In genomic region chr3:71303627-71304260, GRCh38 we compare ENCODE assay signal across 10 cellular contexts.
DNase-seq lines count a peak whose midpoint lies in the region; ATAC-seq, FAIRE-seq and TF ChIP-seq lines count a peak whose summit lies in the region.
"Had no signal": no experiment of that assay in that cellular context is flagged by ENCODE, and none has a peak within 500 bp of the region (broad histone marks: within the 10 kb centered on the region; RNA-seq: fewer than 3 reads in every experiment).

No MANE protein-coding gene starts in this region.

- CTCF ChIA-PET in WTC11 (lab: Charles Lee), result interaction anchor here (0.6 to 1.1 kb wide), 3 partner anchors 86 to 496 kb away, joined by 3 to 5 read pairs (median 3); no protein-coding TSS in a partner anchor

- H3K27ac Mint-ChIP-seq in GM23338 (peak overlapping the region; percentile 23; the same call in 1 of the 2 replicates), WTC11 (peak overlapping the region; percentile 3; the same call in 1 of the 2 replicates)
- no peak overlapping the region for H3K27ac Mint-ChIP-seq in effector memory CD8-positive, alpha-beta T cell

- H3F3A ChIP-seq in GM23338 (replicated peaks; ENCODE audit: low read depth), result no peaks in the 10 kb centered on the region; the same call in 1 of the 2 replicates

- no peaks in the 10 kb centered on the region for H3K9me3 ChIP-seq in esophagus squamous epithelium
- H3K9me3 ChIP-seq: adrenal gland had no signal

- H3K4me3 Mint-ChIP-seq in GM23338 (peak overlapping the region; percentile 87), WTC11 (peak overlapping the region; percentile 87)
- H3K4me3 Mint-ChIP-seq in effector memory CD8-positive, alpha-beta T cell, result no peak overlapping the region

- H3K36me3 Mint-ChIP-seq in GM23338 (ENCODE audit: low read depth), result peaks cover under 1% of the 10 kb centered on the region; the same call in 1 of the 3 replicates
- no peaks in the 10 kb centered on the region for H3K36me3 Mint-ChIP-seq in WTC11
- H3K36me3 Mint-ChIP-seq in effector memory CD8-positive, alpha-beta T cell (ENCODE audit: insufficient read depth), result no peaks in the 10 kb centered on the region

- no peak for ATAC-seq in GM23338
- no peak for ATAC-seq in WTC11
- ATAC-seq in effector memory CD8-positive, alpha-beta T cell (replicated peaks), result no peak

- H3K27me3 Mint-ChIP-seq in GM23338 (ENCODE audit: insufficient read depth, low read depth, poor library complexity) (peaks cover 1% of the 10 kb centered on the region), WTC11 (ENCODE audit: low read depth) (0 out of 2 replicates have a peak, but pooled peaks cover 3% of the 10 kb centered on the region)
- H3K27me3 Mint-ChIP-seq in effector memory CD8-positive, alpha-beta T cell, result no peaks in the 10 kb centered on the region

- intact Hi-C loops in esophagus squamous epithelium (cut with DNase I), result no loop called here

- peaks cover 8% of the 10 kb centered on the region; the same call in 1 of the 2 replicates for H3K27me3 ChIP-seq in GM23338 (ENCODE audit: insufficient read depth)
- no peaks in the 10 kb centered on the region for H3K27me3 ChIP-seq in esophagus squamous epithelium
- no peaks in the 10 kb centered on the region for H3K27me3 ChIP-seq in rectal smooth muscle tissue (ENCODE audit: control insufficient read depth, insufficient read depth, low read length)
- H3K27me3 ChIP-seq: adrenal gland had no signal

- H3K9me3 Mint-ChIP-seq in GM23338 (no peaks in the 10 kb centered on the region), WTC11 (no peaks in the 10 kb centered on the region)
- no peaks in the 10 kb centered on the region for H3K9me3 Mint-ChIP-seq in effector memory CD8-positive, alpha-beta T cell

- 45 to 57% methylated on average over 7 of the region's 7 CpGs for WGBS in esophagus squamous epithelium, 2 donors

- H3K9me2 ChIP-seq in GM23338 (ENCODE audit: insufficient read depth), result no peaks in the 10 kb centered on the region

- TF ChIP-seq CTCF in GM23338 (conservative IDR thresholded peaks at IDR 0.05; ENCODE audit: low read depth in 2 of 2) (no peak), WTC11 (IDR thresholded peaks at IDR 0.05) (no peak), esophagus squamous epithelium (IDR thresholded peaks at IDR 0.05) (no peak)

- H3K4me3 ChIP-seq in GM23338 (peak overlapping the region; percentile 68), esophagus squamous epithelium (peak overlapping the region in 1 of 4 donors; percentile 12), rectal smooth muscle tissue (ENCODE audit: low read length) (peak overlapping the region; percentile 10)
- H3K4me3 ChIP-seq: adrenal gland had no signal

- H3K4me1 Mint-ChIP-seq in GM23338, result peaks cover 76% of the 10 kb centered on the region
- peaks cover 89% of the 10 kb centered on the region for H3K4me1 Mint-ChIP-seq in WTC11
- H3K4me1 Mint-ChIP-seq in effector memory CD8-positive, alpha-beta T cell (ENCODE audit: low read depth in 2 of 2), result peaks cover 16 to 31% of the 10 kb centered on the region in 2 donors

- H2AFZ ChIP-seq in GM23338, result no peak overlapping the region

- H3K36me3 ChIP-seq in GM23338 (ENCODE audit: insufficient read depth), result no peaks in the 10 kb centered on the region
- no peaks in the 10 kb centered on the region for H3K36me3 ChIP-seq in esophagus squamous epithelium
- H3K36me3 ChIP-seq in rectal smooth muscle tissue (ENCODE audit: control insufficient read depth, insufficient read depth, low read length), result no peaks in the 10 kb centered on the region
- H3K36me3 ChIP-seq: adrenal gland had no signal

- H3K9ac ChIP-seq in rectal smooth muscle tissue (ENCODE audit: low read length), result no peak overlapping the region

- H3K79me2 ChIP-seq in GM23338 (replicated peaks; ENCODE audit: insufficient read depth), result peaks cover 43% of the 10 kb centered on the region

- peak overlapping the region; percentile 87 for H3K4me2 ChIP-seq in GM23338

- TF ChIP-seq POLR2A in esophagus squamous epithelium (IDR thresholded peaks at IDR 0.05) (no peak), GM12891 (IDR thresholded peaks at IDR 0.05; ENCODE audit: low read depth, low read length) (no peak)

- no peak for FAIRE-seq in GM12891 (lab: Jason Lieb, UNC)

- DNase-seq in GM23338 (ENCODE audit: low spot score), result peak; percentile 16
- DNase-seq in WTC11 (ENCODE audit: low spot score), result no peak
- no peak for DNase-seq in esophagus squamous epithelium (lab: John Stamatoyannopoulos, UW)
- DNase-seq in GM12891 (ENCODE audit: insufficient read length, low spot score), result no peak
- no peak for DNase-seq in effector memory CD8-positive, alpha-beta T cell
- DNase-seq in COLO829 (ENCODE audit: low spot score), result no peak
- DNase-seq: adrenal gland; NCI-H345; stimulated activated CD4-positive, alpha-beta T cell treated with anti-CD3 and anti-CD28 coated beads, Interleukin-2, amount 100 ng/mL, for 24 hours had no signal

- H3K4me1 ChIP-seq in GM23338 (ENCODE audit: insufficient read depth) (peaks cover 71% of the 10 kb centered on the region), esophagus squamous epithelium (peaks cover 2 to 24% (median 8%) of the 10 kb centered on the region in 3 donors), rectal smooth muscle tissue (ENCODE audit: control insufficient read depth, insufficient read depth, low read length) (peaks cover 17% of the 10 kb centered on the region)

- POLR2A ChIA-PET in WTC11 (lab: Charles Lee), result no interaction called here

- H3K27ac ChIP-seq in GM23338 (ENCODE audit: low read depth) (no peak overlapping the region), esophagus squamous epithelium (peak overlapping the region in 3 of 4 donors; percentile 63 to 69 (median 63)), rectal smooth muscle tissue (ENCODE audit: low read depth, low read length) (peak overlapping the region; percentile 84)
- H3K27ac ChIP-seq: adrenal gland had no signal

- H4K20me1 ChIP-seq in GM23338 (replicated peaks; ENCODE audit: insufficient read depth), result no peaks in the 10 kb centered on the region

TF ChIP-seq in GM23338, 12 proteins besides CTCF, POLR2A, EP300 and RAD21 (continues in another document):
- TF ChIP-seq STAT1 (IDR thresholded peaks at IDR 0.05; ENCODE audit: unreplicated experiment) (no peak), POLR2AphosphoS5 (IDR thresholded peaks at IDR 0.05; ENCODE audit: low read depth) (no peak), ETS1 (IDR thresholded peaks at IDR 0.05) (no peak)

TF ChIP-seq in WTC11, 78 proteins besides CTCF, POLR2A, EP300 and RAD21 (continues in another document):
- no peak for TF ChIP-seq ATF3 (CRISPR knock-in tag; conservative IDR thresholded peaks at IDR 0.05)
- no peak for TF ChIP-seq ELF4 (CRISPR knock-in tag; IDR thresholded peaks at IDR 0.05; ENCODE audit: low read depth)
- TF ChIP-seq USF1 (CRISPR knock-in tag; IDR thresholded peaks at IDR 0.05), result peak; percentile 43; the same call in 1 of the 2 replicates
- TF ChIP-seq ZSCAN18 (CRISPR knock-in tag; IDR thresholded peaks at IDR 0.05), result no peak
- no peak for TF ChIP-seq MXD4 (CRISPR knock-in tag; IDR thresholded peaks at IDR 0.05; ENCODE audit: borderline replicate concordance)

TF ChIP-seq in GM12891, 5 proteins besides CTCF, POLR2A, EP300 and RAD21:
- TF ChIP-seq POU2F2 (IDR thresholded peaks at IDR 0.05; ENCODE audit: low read depth, low read length) (no peak), POLR2AphosphoS5 (IDR thresholded peaks at IDR 0.05; ENCODE audit: low read depth, low read length) (no peak), PAX5 (IDR thresholded peaks at IDR 0.05; ENCODE audit: insufficient read depth, low read length, severe bottlenecking) (no peak), TAF1 (IDR thresholded peaks at IDR 0.05; ENCODE audit: low read depth, low read length) (no peak), SPI1 (IDR thresholded peaks at IDR 0.05; ENCODE audit: low read depth, low read length) (no peak)

Comparison
In these comparisons a context has a peak if more than half of its experiments do, and no peak if none do; other contexts are left out.
1. H3K27ac Mint-ChIP-seq: peak in GM23338 (single experiment) and WTC11 (single experiment); none in effector memory CD8-positive, alpha-beta T cell (0 of 2).
2. H3K4me3 Mint-ChIP-seq: peak in GM23338 (single experiment) and WTC11 (single experiment); none in effector memory CD8-positive, alpha-beta T cell (0 of 2).